ENCODE assay signal across 9 cellular contexts in genomic region chr17:76585048-76585648, GRCh38. TPM values are rescaled to one million over a fixed set of nuclear protein-coding genes. Genes with fewer than 3 reads are reported as not detected.
DNase-seq lines count a peak whose midpoint lies in the region; ATAC-seq, FAIRE-seq and TF ChIP-seq lines count a peak whose summit lies in the region.
"Had no signal": no experiment of that assay in that cellular context is flagged by ENCODE, and none has a peak within 500 bp of the region (broad histone marks: within the 10 kb centered on the region; RNA-seq: fewer than 3 reads in every experiment).

No MANE protein-coding gene starts in this region.

- H3K9me3 ChIP-seq in PC-9 (ENCODE audit: insufficient read depth, low read depth) (no peaks in the 10 kb centered on the region), endothelial cell of umbilical vein (replicated peaks; ENCODE audit: control insufficient read depth, insufficient read depth, low read length) (no peaks in the 10 kb centered on the region)

- H3K4me3 Mint-ChIP-seq in natural killer cell: peak overlapping the region; percentile 72

- BruUV-seq in PC-9 (replicated peaks; lab: Mats Ljungman, UMichigan): no TSS peak
- BruUV-seq in endothelial cell of umbilical vein (replicated peaks; lab: Mats Ljungman, UMichigan): no TSS peak

- peak; percentile 55 for FAIRE-seq in endothelial cell of umbilical vein (lab: Jason Lieb, UNC)

- peak overlapping the region; percentile 75 for H3K4me2 ChIP-seq in PC-9
- peak overlapping the region; percentile 78 for H3K4me2 ChIP-seq in endothelial cell of umbilical vein (ENCODE audit: insufficient read depth, low read length)
- H3K4me2 ChIP-seq: KMS-11 had no signal

- H3K4me3 ChIP-seq in PC-9: peak overlapping the region; percentile 52; the same call in 1 of the 2 replicates
- peak overlapping the region; percentile 17 to 37 (median 35) for H3K4me3 ChIP-seq in endothelial cell of umbilical vein (replicated peaks in 1 of 3; ENCODE audit: insufficient read depth in 1 of 3, low read depth in 1 of 3, low read length in 3 of 3)

- ATAC-seq in natural killer cell: peak in 1 of 3 donors; percentile 14
- no peak for ATAC-seq in HG03039 (IDR thresholded peaks at IDR 0.05; ENCODE audit: unreplicated experiment)
- ATAC-seq in GM19324 (IDR thresholded peaks at IDR 0.05; ENCODE audit: low FRiP score, unreplicated experiment): no peak
- ATAC-seq in GM21447 (IDR thresholded peaks at IDR 0.05; ENCODE audit: unreplicated experiment): no peak

- H3K9me3 Mint-ChIP-seq in natural killer cell: no peaks in the 10 kb centered on the region

- no peak for TF ChIP-seq POLR2A in endothelial cell of umbilical vein (IDR thresholded peaks at IDR 0.05; ENCODE audit: low read depth, low read length)

- H3K27ac ChIP-seq in PC-9 (no peak overlapping the region), endothelial cell of umbilical vein (ENCODE audit: insufficient read depth, low read depth, low read length) (no peak overlapping the region)
- H3K27ac ChIP-seq: KMS-11 had no signal

- TF ChIP-seq CTCF in PC-9 (conservative IDR thresholded peaks at IDR 0.05): no peak
- no peak for TF ChIP-seq CTCF in endothelial cell of umbilical vein (IDR thresholded peaks at IDR 0.05; ENCODE audit: extremely low read depth in 1 of 2, insufficient read depth in 1 of 2, low read depth in 1 of 2, low read length in 2 of 2)
- TF ChIP-seq CTCF in natural killer cell (IDR thresholded peaks at IDR 0.05): no peak

- intact Hi-C loops in PC-9 (cut with micrococcal nuclease; ENCODE audit: unreplicated experiment) (no loop called here), endothelial cell of umbilical vein (cut with micrococcal nuclease) (loop anchor here (5.0 kb wide), 1 partner anchor 37 kb away; no protein-coding TSS in a partner anchor), natural killer cell (cut with micrococcal nuclease) (no loop called here)

- H3K27me3 Mint-ChIP-seq in natural killer cell (ENCODE audit: low read depth in 2 of 2): peaks cover 44 to 47% of the 10 kb centered on the region in 2 donors

- dilution Hi-C loops in endothelial cell of umbilical vein (cut with MboI; ENCODE audit: extremely low pct_ligation_motif_present, low sequenced_read_pairs): no loop called here

- no peak overlapping the region for H3K9ac ChIP-seq in endothelial cell of umbilical vein (replicated peaks; ENCODE audit: extremely low read depth, insufficient read depth, low read length)
- H3K9ac ChIP-seq: KMS-11 had no signal

- H2AFZ ChIP-seq in PC-9: no peak overlapping the region
- peak overlapping the region; percentile 63 for H2AFZ ChIP-seq in endothelial cell of umbilical vein (ENCODE audit: low read depth, low read length)

- H4K20me1 ChIP-seq in PC-9 (ENCODE audit: insufficient read depth) (no peaks in the 10 kb centered on the region), endothelial cell of umbilical vein (replicated peaks; ENCODE audit: control insufficient read depth, extremely low read depth, insufficient read depth, low read length) (no peaks in the 10 kb centered on the region)

- no peaks in the 10 kb centered on the region for H3K79me2 ChIP-seq in PC-9 (ENCODE audit: low read depth)
- no peaks in the 10 kb centered on the region for H3K79me2 ChIP-seq in endothelial cell of umbilical vein (ENCODE audit: control insufficient read depth, insufficient read depth, low read length)

- H3K4me1 Mint-ChIP-seq in natural killer cell: peaks cover 4% of the 10 kb centered on the region in 2 donors

- DNase-seq in COLO668 (lab: John Stamatoyannopoulos, UW; ENCODE audit: unreplicated experiment) (peak; percentile 19), PC-9 (no peak), endothelial cell of umbilical vein (ENCODE audit: low read depth, low spot score) (no peak), natural killer cell (no peak)
- DNase-seq in stimulated activated CD4-positive, alpha-beta T cell treated with anti-CD3 and anti-CD28 coated beads, Interleukin-2, amount 100 ng/mL, for 24 hours: no peak

- POLR2A ChIA-PET in PC-9 (lab: Charles Lee; ENCODE audit: unreplicated experiment) (interaction anchor here (0.5 to 0.6 kb wide), 3 partner anchors 26 to 127 kb away, joined by 3 to 9 read pairs (median 3); no protein-coding TSS in a partner anchor), endothelial cell of umbilical vein (lab: Charles Lee) (no interaction called here)

- H3K27ac Mint-ChIP-seq in natural killer cell: no peak overlapping the region

- H3K9me2 ChIP-seq in PC-9 (ENCODE audit: insufficient read depth): no peaks in the 10 kb centered on the region

- H3K36me3 ChIP-seq in PC-9 (ENCODE audit: low read depth): no peaks in the 10 kb centered on the region
- no peaks in the 10 kb centered on the region for H3K36me3 ChIP-seq in endothelial cell of umbilical vein (ENCODE audit: control insufficient read depth in 2 of 2, extremely low read depth in 1 of 2, insufficient read depth in 2 of 2, low read length in 2 of 2)

- no peaks in the 10 kb centered on the region for H3K9me1 ChIP-seq in endothelial cell of umbilical vein (replicated peaks; ENCODE audit: control insufficient read depth, extremely low read depth, insufficient read depth, low read length)

- H3K4me1 ChIP-seq in PC-9 (replicated peaks; ENCODE audit: insufficient read depth): no peaks in the 10 kb centered on the region
- peaks cover 5% of the 10 kb centered on the region for H3K4me1 ChIP-seq in endothelial cell of umbilical vein (ENCODE audit: control insufficient read depth, extremely low read depth, insufficient read depth, low read length)

- H3K36me3 Mint-ChIP-seq in natural killer cell: peaks cover 14% of the 10 kb centered on the region

- CTCF ChIA-PET in PC-9 (lab: Charles Lee) (interaction anchor here (0.5 to 1.1 kb wide), 4 partner anchors 19 to 84 kb away, joined by 3 to 13 read pairs (median 8); partner anchors contain the start of gene RHBDF2), endothelial cell of umbilical vein (lab: Charles Lee) (interaction anchor here (0.8 to 3.9 kb wide), 11 partner anchors 16 to 97 kb away, joined by 3 to 32 read pairs (median 7); partner anchors contain the start of gene PRCD)

- H3K27me3 ChIP-seq in PC-9 (ENCODE audit: insufficient read depth, low read depth) (no peaks in the 10 kb centered on the region), endothelial cell of umbilical vein (ENCODE audit: control insufficient read depth in 2 of 2, insufficient read depth in 2 of 2, low read length in 2 of 2) (peaks cover 16 to 18% of the 10 kb centered on the region in 2 experiments)

- peaks cover 4% of the 10 kb centered on the region; the same call in 1 of the 2 replicates for H3F3A ChIP-seq in PC-9 (ENCODE audit: insufficient read depth, low read depth)

TF ChIP-seq in endothelial cell of umbilical vein, 7 proteins besides CTCF, POLR2A, EP300 and RAD21:
- TF ChIP-seq EZH2 (IDR thresholded peaks at IDR 0.05; ENCODE audit: borderline replicate concordance, low read depth, low read length, severe bottlenecking) (peak; percentile 77), FOS (IDR thresholded peaks at IDR 0.05; ENCODE audit: borderline replicate concordance, insufficient read depth, low read length) (no peak)
TF ChIP-seq in endothelial cell of umbilical vein: peak in this region for 1.

RNA-seq across cellular contexts. Expression of gene ST6GALNAC2, which starts 0.5 kb away (rescaled TPM):
- total RNA-seq in PC-9 (2021) (15.5 and 18.7 TPM in 2 replicates), endothelial cell of umbilical vein (0.69 and 1.7 TPM in 2 replicates), natural killer cell (under 1 TPM in 1 of 3 donors, not detected in 2; 0.65 TPM)
- polyA plus RNA-seq in endothelial cell of umbilical vein: 0.59 and 0.76 TPM in 2 replicates
- 0.34 and 0.50 TPM in 2 replicates for polyA plus RNA-seq in endothelial cell of umbilical vein (2011; cell fraction: cytosol; rRNA removed)
- polyA plus RNA-seq in endothelial cell of umbilical vein (2011; cell fraction: nucleus; rRNA removed): 0.63 and 0.90 TPM in 2 replicates
- 0.52 and 0.60 TPM in 2 replicates for polyA plus RNA-seq in endothelial cell of umbilical vein (2012)
- 1.4 and 1.7 TPM in 2 replicates for polyA minus RNA-seq in endothelial cell of umbilical vein
- not detected for polyA minus RNA-seq in endothelial cell of umbilical vein (2011; cell fraction: cytosol; rRNA and poly(A)+ RNA removed)
- polyA minus RNA-seq in endothelial cell of umbilical vein (2011; cell fraction: nucleus; rRNA and poly(A)+ RNA removed): not detected in 2 replicates

RNA-seq across cellular contexts. Expression of gene PRCD, which starts 45.3 kb away (rescaled TPM):
- total RNA-seq in PC-9 (2021): 2.6 and 2.7 TPM in 2 replicates
- not detected in 2 replicates for total RNA-seq in endothelial cell of umbilical vein
- not detected in 2 replicates for polyA plus RNA-seq in endothelial cell of umbilical vein
- polyA plus RNA-seq in endothelial cell of umbilical vein (2011; cell fraction: cytosol; rRNA removed): not detected in 2 replicates
- 0.12 and 0.34 TPM in 2 replicates for polyA plus RNA-seq in endothelial cell of umbilical vein (2011; cell fraction: nucleus; rRNA removed)
- polyA plus RNA-seq in endothelial cell of umbilical vein (2012): 0.26 TPM in 1 of 2 replicates, not detected in the other
- not detected in 2 replicates for polyA minus RNA-seq in endothelial cell of umbilical vein
- not detected for polyA minus RNA-seq in endothelial cell of umbilical vein (2011; cell fraction: cytosol; rRNA and poly(A)+ RNA removed)
- polyA minus RNA-seq in endothelial cell of umbilical vein (2011; cell fraction: nucleus; rRNA and poly(A)+ RNA removed): not detected in 2 replicates
- 1 to 10 TPM in 1 of 3 donors, under 1 TPM in 2; 0.77 to 1.1 (median 0.82) TPM for total RNA-seq in natural killer cell

RNA-seq across cellular contexts. Expression of gene CYGB, which starts 47.6 kb away (rescaled TPM):
- total RNA-seq in PC-9 (2021) (0.93 and 1.1 TPM in 2 replicates), endothelial cell of umbilical vein (0.42 and 0.91 TPM in 2 replicates), natural killer cell (under 1 TPM; 0.12 to 0.33 (median 0.16) TPM)
- 0.22 and 0.51 TPM in 2 replicates for polyA plus RNA-seq in endothelial cell of umbilical vein
- 0.26 and 0.31 TPM in 2 replicates for polyA plus RNA-seq in endothelial cell of umbilical vein (2011; cell fraction: cytosol; rRNA removed)
- 0.13 TPM in 1 of 2 replicates, not detected in the other for polyA plus RNA-seq in endothelial cell of umbilical vein (2011; cell fraction: nucleus; rRNA removed)
- 0.23 and 1.4 TPM in 2 replicates for polyA plus RNA-seq in endothelial cell of umbilical vein (2012)
- 0.08 and 0.36 TPM in 2 replicates for polyA minus RNA-seq in endothelial cell of umbilical vein
- polyA minus RNA-seq in endothelial cell of umbilical vein (2011; cell fraction: cytosol; rRNA and poly(A)+ RNA removed): not detected
- not detected in 2 replicates for polyA minus RNA-seq in endothelial cell of umbilical vein (2011; cell fraction: nucleus; rRNA and poly(A)+ RNA removed)

RNA-seq across cellular contexts. Expression of gene ST6GALNAC1, which starts 58.4 kb away (rescaled TPM):
- total RNA-seq in PC-9 (2021) (0.75 and 0.76 TPM in 2 replicates), endothelial cell of umbilical vein (0.55 TPM in 1 of 2 replicates, not detected in the other), natural killer cell (1 to 10 TPM in 1 of 3 donors, not detected in 2; 1.0 TPM)
- polyA plus RNA-seq in endothelial cell of umbilical vein: 0.19 and 0.25 TPM in 2 replicates
- polyA plus RNA-seq in endothelial cell of umbilical vein (2011; cell fraction: cytosol; rRNA removed): 0.03 and 0.21 TPM in 2 replicates
- 0.14 TPM in 1 of 2 replicates, not detected in the other for polyA plus RNA-seq in endothelial cell of umbilical vein (2011; cell fraction: nucleus; rRNA removed)
- 0.46 and 1.1 TPM in 2 replicates for polyA plus RNA-seq in endothelial cell of umbilical vein (2012)
- polyA minus RNA-seq in endothelial cell of umbilical vein: 0.21 and 1.6 TPM in 2 replicates
- polyA minus RNA-seq in endothelial cell of umbilical vein (2011; cell fraction: cytosol; rRNA and poly(A)+ RNA removed): 6.1 TPM
- not detected in 2 replicates for polyA minus RNA-seq in endothelial cell of umbilical vein (2011; cell fraction: nucleus; rRNA and poly(A)+ RNA removed)
